15 cellular contexts compared by ENCODE assay signal in genomic region chr15:47246317-47246716, GRCh38.
DNase-seq lines count a peak whose midpoint lies in the region; ATAC-seq, FAIRE-seq and TF ChIP-seq lines count a peak whose summit lies in the region.
"Had no signal": no experiment of that assay in that cellular context is flagged by ENCODE, and none has a peak within 500 bp of the region (broad histone marks: within the 10 kb centered on the region; RNA-seq: fewer than 3 reads in every experiment).

No MANE protein-coding gene starts in this region.

- intact Hi-C loops in endothelial cell of umbilical vein (cut with micrococcal nuclease) (loop anchor here (1.0 kb wide), 1 partner anchor 220 kb away; no protein-coding TSS in a partner anchor), right lobe of liver (cut with DNase I) (no loop called here)

- H4K20me1 ChIP-seq in endothelial cell of umbilical vein (replicated peaks; ENCODE audit: control insufficient read depth, extremely low read depth, insufficient read depth, low read length): no peaks in the 10 kb centered on the region

- TF ChIP-seq POLR2A in endothelial cell of umbilical vein (IDR thresholded peaks at IDR 0.05; ENCODE audit: low read depth, low read length) (no peak), right lobe of liver (IDR thresholded peaks at IDR 0.05) (no peak)

- no peaks in the 10 kb centered on the region for H3K9me1 ChIP-seq in endothelial cell of umbilical vein (replicated peaks; ENCODE audit: control insufficient read depth, extremely low read depth, insufficient read depth, low read length)

- H3K4me3 ChIP-seq in endothelial cell of umbilical vein (replicated peaks in 1 of 3; ENCODE audit: insufficient read depth in 1 of 3, low read depth in 1 of 3, low read length in 3 of 3): no peak overlapping the region
- no peak overlapping the region for H3K4me3 ChIP-seq in trophoblast cell (ENCODE audit: low read depth, low read length)
- H3K4me3 ChIP-seq in right lobe of liver: no peak overlapping the region
- no peak overlapping the region for H3K4me3 ChIP-seq in MG63

- no peak overlapping the region for H4K91ac ChIP-seq in trophoblast cell (ENCODE audit: low read depth, low read length)

- WGBS in trophoblast cell (ENCODE audit: extremely low coverage, insufficient coverage, insufficient read length): no CpG with 5 or more reads among the region's 5 CpGs
- 63% methylated on average over 5 of the region's 5 CpGs for WGBS in right lobe of liver (ENCODE audit: insufficient coverage, low coverage, low lambda C conversion rate, missing lambda C conversion rate)

- H2BK5ac ChIP-seq in trophoblast cell (ENCODE audit: low read depth, low read length, poor library complexity): no peak overlapping the region

- peak; percentile 92 for FAIRE-seq in endothelial cell of umbilical vein (lab: Jason Lieb, UNC)
- FAIRE-seq: D721Med, GM12892 had no signal

- TF ChIP-seq CTCF in endothelial cell of umbilical vein (IDR thresholded peaks at IDR 0.05; ENCODE audit: extremely low read depth in 1 of 2, insufficient read depth in 1 of 2, low read depth in 1 of 2, low read length in 2 of 2) (no peak), right lobe of liver (IDR thresholded peaks at IDR 0.05) (no peak)

- H3K23ac ChIP-seq in trophoblast cell (ENCODE audit: low read length): no peak overlapping the region

- no peak overlapping the region for H2AK5ac ChIP-seq in trophoblast cell (ENCODE audit: low read length)

- H3K18ac ChIP-seq in trophoblast cell (ENCODE audit: low read length): no peak overlapping the region

- H3K79me1 ChIP-seq in trophoblast cell (ENCODE audit: low read length): no peaks in the 10 kb centered on the region

- no peak overlapping the region for H3K14ac ChIP-seq in trophoblast cell (ENCODE audit: low read length)

- H4K8ac ChIP-seq in trophoblast cell (ENCODE audit: low read depth, low read length): no peak overlapping the region

- H3K27ac ChIP-seq in endothelial cell of umbilical vein (ENCODE audit: insufficient read depth, low read depth, low read length) (peak overlapping the region; percentile 29), trophoblast cell (ENCODE audit: low read depth, low read length) (no peak overlapping the region), right lobe of liver (no peak overlapping the region), substantia nigra (ENCODE audit: low read depth, low read length, poor library complexity, severe bottlenecking) (no peak overlapping the region)

- H4K12ac ChIP-seq in trophoblast cell (ENCODE audit: low read depth, low read length): no peak overlapping the region

- no TSS peak for BruUV-seq in endothelial cell of umbilical vein (replicated peaks; lab: Mats Ljungman, UMichigan)

- no peak overlapping the region for H3K4ac ChIP-seq in trophoblast cell (ENCODE audit: low read depth, low read length)

- peak; percentile 6 for DNase-seq in NCI-H226
- peak; percentile 33 for DNase-seq in endothelial cell of umbilical vein (ENCODE audit: low read depth, low spot score)
- peak; percentile 86 to 95 for DNase-seq in trophoblast cell
- no peak for DNase-seq in right lobe of liver
- no peak for DNase-seq in substantia nigra (lab: John Stamatoyannopoulos, UW)
- no peak for DNase-seq in MG63
- DNase-seq: CD8-positive, alpha-beta T cell; COR-L47; DMS153; DMS79 treated with DMSO at 0.1 percent for 48 hours; GDM1; HCEC 1CT; HFFc6 had no signal

- dilution Hi-C loops in endothelial cell of umbilical vein (cut with MboI; ENCODE audit: extremely low pct_ligation_motif_present, low sequenced_read_pairs): no loop called here

- ATAC-seq in right lobe of liver: no peak
- ATAC-seq: CD8-positive, alpha-beta T cell had no signal

- no peaks in the 10 kb centered on the region for H3K79me2 ChIP-seq in endothelial cell of umbilical vein (ENCODE audit: control insufficient read depth, insufficient read depth, low read length)
- no peaks in the 10 kb centered on the region for H3K79me2 ChIP-seq in trophoblast cell (ENCODE audit: control insufficient read depth, insufficient read depth, low read length, poor library complexity)

- H3K4me1 ChIP-seq in endothelial cell of umbilical vein (ENCODE audit: control insufficient read depth, extremely low read depth, insufficient read depth, low read length) (peaks cover 14% of the 10 kb centered on the region), trophoblast cell (ENCODE audit: control insufficient read depth in 1 of 2, insufficient read depth in 2 of 2, low read length in 2 of 2) (peaks cover 4 to 5% of the 10 kb centered on the region in 2 experiments), right lobe of liver (no peaks in the 10 kb centered on the region)

- peak overlapping the region; percentile 24 for H3K4me2 ChIP-seq in endothelial cell of umbilical vein (ENCODE audit: insufficient read depth, low read length)
- no peak overlapping the region for H3K4me2 ChIP-seq in trophoblast cell (ENCODE audit: low read length)

- CTCF ChIA-PET in endothelial cell of umbilical vein (lab: Charles Lee): interaction anchor here (0.9 kb wide), 1 partner anchor 50 kb away, joined by 4 read pairs; no protein-coding TSS in a partner anchor

- H2BK12ac ChIP-seq in trophoblast cell (ENCODE audit: low read length): no peak overlapping the region

- POLR2A ChIA-PET in endothelial cell of umbilical vein (lab: Charles Lee): no interaction called here

- H3K27me3 ChIP-seq in endothelial cell of umbilical vein (ENCODE audit: control insufficient read depth in 2 of 2, insufficient read depth in 2 of 2, low read length in 2 of 2) (no peaks in the 10 kb centered on the region), trophoblast cell (ENCODE audit: insufficient read depth, low read length) (no peaks in the 10 kb centered on the region), right lobe of liver (no peaks in the 10 kb centered on the region), MG63 (no peaks in the 10 kb centered on the region)

- H2BK120ac ChIP-seq in trophoblast cell (ENCODE audit: insufficient read depth, low read length, poor library complexity): no peak overlapping the region

- no peak overlapping the region for H3K9ac ChIP-seq in endothelial cell of umbilical vein (replicated peaks; ENCODE audit: extremely low read depth, insufficient read depth, low read length)
- H3K9ac ChIP-seq in trophoblast cell (ENCODE audit: low read length): no peak overlapping the region

- H3K9me3 ChIP-seq in endothelial cell of umbilical vein (replicated peaks; ENCODE audit: control insufficient read depth, insufficient read depth, low read length) (no peaks in the 10 kb centered on the region), trophoblast cell (ENCODE audit: insufficient read depth, low read depth, low read length) (no peaks in the 10 kb centered on the region), right lobe of liver (no peaks in the 10 kb centered on the region), MG63 (no peaks in the 10 kb centered on the region)

- H3K36me3 ChIP-seq in endothelial cell of umbilical vein (ENCODE audit: control insufficient read depth in 2 of 2, extremely low read depth in 1 of 2, insufficient read depth in 2 of 2, low read length in 2 of 2): no peaks in the 10 kb centered on the region
- H3K36me3 ChIP-seq in trophoblast cell (ENCODE audit: control insufficient read depth in 1 of 2, insufficient read depth in 2 of 2, low read length in 2 of 2): no peaks in the 10 kb centered on the region
- no peaks in the 10 kb centered on the region for H3K36me3 ChIP-seq in right lobe of liver
- no peaks in the 10 kb centered on the region for H3K36me3 ChIP-seq in MG63

- H2AFZ ChIP-seq in endothelial cell of umbilical vein (ENCODE audit: low read depth, low read length) (peak overlapping the region; percentile 20), trophoblast cell (ENCODE audit: insufficient read depth, low read length, poor library complexity) (no peak overlapping the region)

TF ChIP-seq in endothelial cell of umbilical vein, 7 proteins besides CTCF, POLR2A, EP300 and RAD21:
- peak; percentile 51 for TF ChIP-seq JUN (IDR thresholded peaks at IDR 0.05; ENCODE audit: borderline replicate concordance, insufficient read depth, insufficient read length, low read depth)
- peak; percentile 49 for TF ChIP-seq GATA2 (IDR thresholded peaks at IDR 0.05; ENCODE audit: insufficient read depth, insufficient read length, low read depth, low read length)
- no peak for TF ChIP-seq FOS (IDR thresholded peaks at IDR 0.05; ENCODE audit: borderline replicate concordance, insufficient read depth, low read length)
- TF ChIP-seq POLR2AphosphoS5 (IDR thresholded peaks at IDR 0.05; ENCODE audit: insufficient read depth, low read depth, low read length): peak; percentile 56

Comparison
In these comparisons a context has a peak if more than half of its experiments do, and no peak if none do; other contexts are left out.
1. DNase-seq: peak in NCI-H226 (single experiment), endothelial cell of umbilical vein (single experiment) and trophoblast cell (2 of 2); none in right lobe of liver (0 of 3), substantia nigra (0 of 49) and MG63 (single experiment).